In the genomic region with DNA sequence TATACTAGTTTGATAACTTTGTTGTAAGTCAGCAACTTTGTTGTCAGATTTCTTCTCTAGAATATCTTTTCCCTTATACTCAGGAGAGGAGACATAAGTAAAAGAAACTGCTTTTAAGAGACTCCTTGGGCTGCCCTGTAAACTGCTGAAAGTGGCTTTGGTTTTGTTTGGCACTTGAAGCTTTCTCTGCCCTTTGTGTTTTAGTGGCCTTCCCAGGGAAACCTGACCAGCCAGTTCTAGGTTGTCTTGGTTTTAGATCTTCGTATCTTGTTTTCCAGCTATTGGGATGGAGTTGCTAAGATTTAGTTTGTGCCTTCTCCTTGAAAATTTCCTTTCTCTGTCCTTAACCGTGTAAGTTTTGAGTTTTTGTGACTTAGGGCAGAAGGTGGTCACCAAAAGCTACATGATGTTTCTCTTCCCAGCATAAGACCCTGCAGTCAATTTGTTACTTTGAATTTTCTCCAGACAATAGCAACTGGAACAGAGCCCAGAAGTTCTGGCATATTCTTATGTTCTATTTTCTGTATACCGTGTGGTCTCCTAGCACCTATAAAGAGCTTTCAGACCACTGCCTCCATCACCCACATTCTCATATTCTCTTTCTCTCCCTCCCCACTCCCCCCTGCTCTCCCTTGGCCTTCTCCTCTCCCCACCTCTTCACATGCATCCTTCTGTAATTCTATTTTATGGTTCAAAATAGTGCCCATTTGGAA, we compare ENCODE assay signal across 1 cellular context.
TF ChIP-seq lines count a peak whose summit lies in the region.

No MANE protein-coding gene starts in this region.

TF ChIP-seq in endothelial cell of umbilical vein, 7 proteins besides CTCF, POLR2A, EP300 and RAD21:
- TF ChIP-seq MYC (IDR thresholded peaks at IDR 0.05; ENCODE audit: low read depth, low read length) (no peak), JUN (IDR thresholded peaks at IDR 0.05; ENCODE audit: borderline replicate concordance, insufficient read depth, insufficient read length, low read depth) (no peak), POLR2AphosphoS5 (IDR thresholded peaks at IDR 0.05; ENCODE audit: insufficient read depth, low read depth, low read length) (no peak), FOS (IDR thresholded peaks at IDR 0.05; ENCODE audit: borderline replicate concordance, insufficient read depth, low read length) (no peak), GATA2 (IDR thresholded peaks at IDR 0.05; ENCODE audit: insufficient read depth, insufficient read length, low read depth, low read length) (no peak), EZH2 (IDR thresholded peaks at IDR 0.05; ENCODE audit: borderline replicate concordance, low read depth, low read length, severe bottlenecking) (no peak), MAX (IDR thresholded peaks at IDR 0.05; ENCODE audit: insufficient read depth, insufficient read length) (no peak)
